In genomic region chr5:172659909-172660628, GRCh38 we compare ENCODE assay signal across 1 cellular context.
TF ChIP-seq lines count a peak whose summit lies in the region.

No MANE protein-coding gene starts in this region.

TF ChIP-seq in HepG2, 621 proteins besides CTCF, POLR2A, EP300 and RAD21 (continued from another document and continues in another):
- peak; percentile 87 for TF ChIP-seq ZGPAT (CRISPR knock-in tag; IDR thresholded peaks at IDR 0.05)
- TF ChIP-seq NCOA2 (CRISPR knock-in tag; IDR thresholded peaks at IDR 0.05): peak; percentile 39; the same call in 1 of the 2 replicates
- no peak; the same call in 1 of the 2 replicates for TF ChIP-seq ZNF556 (CRISPR knock-in tag; IDR thresholded peaks at IDR 0.05; ENCODE audit: borderline replicate concordance)
- TF ChIP-seq HNRNPLL (IDR thresholded peaks at IDR 0.05; ENCODE audit: low read depth, low read length, poor library complexity, severe bottlenecking): peak; percentile 33
- 0 out of 2 replicates have a peak, but pooled peaks have one; percentile 2 for TF ChIP-seq ZSCAN30 (CRISPR knock-in tag; IDR thresholded peaks at IDR 0.05)
- TF ChIP-seq SALL2 (CRISPR knock-in tag; IDR thresholded peaks at IDR 0.05): peak; percentile 54; the same call in 1 of the 2 replicates
- 0 out of 2 replicates have a peak, but pooled peaks have one; percentile 29 for TF ChIP-seq ZNF761 (CRISPR knock-in tag; conservative IDR thresholded peaks at IDR 0.05)
- 0 out of 2 replicates have a peak, but pooled peaks have one; percentile 41 for TF ChIP-seq ZNF12 (CRISPR knock-in tag; IDR thresholded peaks at IDR 0.05)
- TF ChIP-seq KDM3A (CRISPR knock-in tag; IDR thresholded peaks at IDR 0.05; ENCODE audit: low read depth): peak; percentile 37; the same call in 1 of the 2 replicates
- 0 out of 2 replicates have a peak, but pooled peaks have one; percentile 43 for TF ChIP-seq ARNT2 (CRISPR knock-in tag; IDR thresholded peaks at IDR 0.05; ENCODE audit: low read depth)
- TF ChIP-seq SSRP1 (CRISPR knock-in tag; IDR thresholded peaks at IDR 0.05): no peak
- TF ChIP-seq ZEB1 (IDR thresholded peaks at IDR 0.05; ENCODE audit: insufficient replicate concordance, low read depth): peak; percentile 36
- no peak; the same call in 1 of the 2 replicates for TF ChIP-seq ZNF619 (CRISPR knock-in tag; IDR thresholded peaks at IDR 0.05)
- TF ChIP-seq THAP8 (CRISPR knock-in tag; IDR thresholded peaks at IDR 0.05; ENCODE audit: borderline replicate concordance): no peak
- TF ChIP-seq ERF (CRISPR knock-in tag; IDR thresholded peaks at IDR 0.05): peak; percentile 84
- TF ChIP-seq ZC3H13 (CRISPR knock-in tag; IDR thresholded peaks at IDR 0.05): 0 out of 2 replicates have a peak, but pooled peaks have one; percentile 27
- TF ChIP-seq ZMAT5 (CRISPR knock-in tag; IDR thresholded peaks at IDR 0.05; ENCODE audit: borderline replicate concordance, low read depth): no peak
- no peak for TF ChIP-seq ISX (CRISPR knock-in tag; conservative IDR thresholded peaks at IDR 0.05)
- peak; percentile 84 to 94 for TF ChIP-seq NR2F1 (CRISPR knock-in tag; IDR thresholded peaks at IDR 0.05)
- no peak for TF ChIP-seq SNAPC5 (CRISPR knock-in tag; IDR thresholded peaks at IDR 0.05; ENCODE audit: borderline replicate concordance)
- TF ChIP-seq MZF1 (CRISPR knock-in tag; IDR thresholded peaks at IDR 0.05; ENCODE audit: borderline replicate concordance): no peak
- TF ChIP-seq THAP9 (CRISPR knock-in tag; IDR thresholded peaks at IDR 0.05; ENCODE audit: borderline replicate concordance): peak; percentile 40; the same call in 1 of the 2 replicates
- 0 out of 2 replicates have a peak, but pooled peaks have one; percentile 14 for TF ChIP-seq ZBTB33 (CRISPR knock-in tag; IDR thresholded peaks at IDR 0.05)
- no peak for TF ChIP-seq ZNF558 (CRISPR knock-in tag; IDR thresholded peaks at IDR 0.05; ENCODE audit: borderline replicate concordance)
- TF ChIP-seq DZIP1 (CRISPR knock-in tag; IDR thresholded peaks at IDR 0.05): no peak
- no peak for TF ChIP-seq EHMT2 (IDR thresholded peaks at IDR 0.05; ENCODE audit: borderline replicate concordance, low read depth, low read length)
- TF ChIP-seq ZNF224 (CRISPR knock-in tag; IDR thresholded peaks at IDR 0.05): 0 out of 2 replicates have a peak, but pooled peaks have one; percentile 61
- TF ChIP-seq XRCC5 (optimal IDR thresholded peaks at IDR 0.05; ENCODE audit: low read length): peak; percentile 32
- TF ChIP-seq POLR2AphosphoS5 (IDR thresholded peaks at IDR 0.05; ENCODE audit: low read depth, low read length): no peak
- 0 out of 2 replicates have a peak, but pooled peaks have one; percentile 41 for TF ChIP-seq YEATS4 (CRISPR knock-in tag; IDR thresholded peaks at IDR 0.05; ENCODE audit: borderline replicate concordance)
- no peak for TF ChIP-seq GTF3A (CRISPR knock-in tag; conservative IDR thresholded peaks at IDR 0.05)
- peak; percentile 63 for TF ChIP-seq UBTF (CRISPR knock-in tag; IDR thresholded peaks at IDR 0.05)
- TF ChIP-seq RFXAP (CRISPR knock-in tag; IDR thresholded peaks at IDR 0.05; ENCODE audit: borderline replicate concordance): 0 out of 2 replicates have a peak, but pooled peaks have one; percentile 34
- peak; percentile 64; the same call in 1 of the 2 replicates for TF ChIP-seq ZNF33B (CRISPR knock-in tag; IDR thresholded peaks at IDR 0.05)
- TF ChIP-seq ZNF672 (CRISPR knock-in tag; IDR thresholded peaks at IDR 0.05): 0 out of 2 replicates have a peak, but pooled peaks have one; percentile 45
- TF ChIP-seq ZBTB39 (CRISPR knock-in tag; IDR thresholded peaks at IDR 0.05): no peak
- peak; percentile 73; the same call in 1 of the 2 replicates for TF ChIP-seq HDAC1 (CRISPR knock-in tag; IDR thresholded peaks at IDR 0.05)
- peak; percentile 47; the same call in 1 of the 2 replicates for TF ChIP-seq MIER2 (CRISPR knock-in tag; IDR thresholded peaks at IDR 0.05)
- peak; percentile 47; the same call in 1 of the 2 replicates for TF ChIP-seq PHF8 (CRISPR knock-in tag; IDR thresholded peaks at IDR 0.05)
- TF ChIP-seq ATF7-NPFF (CRISPR knock-in tag; IDR thresholded peaks at IDR 0.05; ENCODE audit: low read depth): peak; percentile 15; the same call in 1 of the 2 replicates
- no peak; the same call in 1 of the 2 replicates for TF ChIP-seq SAFB2 (CRISPR knock-in tag; IDR thresholded peaks at IDR 0.05; ENCODE audit: borderline replicate concordance, low read depth)
- TF ChIP-seq ZNF792 (CRISPR knock-in tag; IDR thresholded peaks at IDR 0.05): peak; percentile 59
